ENCODE assay signal across 11 cellular contexts in genomic region chr15:77251662-77252061, GRCh38.
DNase-seq lines count a peak whose midpoint lies in the region; ATAC-seq, FAIRE-seq and TF ChIP-seq lines count a peak whose summit lies in the region.
"Had no signal": no experiment of that assay in that cellular context is flagged by ENCODE, and none has a peak within 500 bp of the region (broad histone marks: within the 10 kb centered on the region; RNA-seq: fewer than 3 reads in every experiment).

No MANE protein-coding gene starts in this region.

- peak; percentile 6 for DNase-seq in Daoy (ENCODE audit: low read depth)
- peak; percentile 52 for DNase-seq in HCEC 1CT
- DNase-seq in astrocyte of the hippocampus (ENCODE audit: low read depth, low spot score) = peak; percentile 58
- DNase-seq in iPS-NIHi7 (ENCODE audit: extremely low spot score) = peak; percentile 33
- no peak for DNase-seq in retina
- DNase-seq in SIG-M5 (lab: John Stamatoyannopoulos, UW) = no peak
- no peak for DNase-seq in H54 (ENCODE audit: insufficient read length, low spot score)
- DNase-seq: CD4-positive, alpha-beta T cell; effector memory CD8-positive, alpha-beta T cell; NCI-H2081 treated with DMSO at 0.1 percent for 48 hours had no signal

- FAIRE-seq in H54 (lab: Jason Lieb, UNC) = no peak

- ATAC-seq in HG03139 (IDR thresholded peaks at IDR 0.05; ENCODE audit: unreplicated experiment) = no peak
- ATAC-seq: effector memory CD8-positive, alpha-beta T cell had no signal

- no peak for TF ChIP-seq POLR2A in H54 (IDR thresholded peaks at IDR 0.05; ENCODE audit: low read depth, low read length)

Comparison
In these comparisons a context has a peak if more than half of its experiments do, and no peak if none do; other contexts are left out.
1. DNase-seq: peak in Daoy (single experiment), HCEC 1CT (single experiment), astrocyte of the hippocampus (single experiment) and iPS-NIHi7 (single experiment); none in retina (single experiment), SIG-M5 (single experiment) and H54 (single experiment).